In genomic region chr1:15153184-15153841, GRCh38 we compare ENCODE assay signal across 8 cellular contexts. TPM values are rescaled to one million over a fixed set of nuclear protein-coding genes. Genes with fewer than 3 reads are reported as not detected.
DNase-seq lines count a peak whose midpoint lies in the region; ATAC-seq and TF ChIP-seq lines count a peak whose summit lies in the region.

Gene TMEM51, plus strand, starts transcription at chr1:15153747. Its CDS starts 61,341 bp downstream, at chr1:15215088.

- no peak for ATAC-seq in HG03354 (IDR thresholded peaks at IDR 0.05; ENCODE audit: poor library complexity, severe bottlenecking, unreplicated experiment)
- ATAC-seq in GM21367 (IDR thresholded peaks at IDR 0.05; ENCODE audit: unreplicated experiment): no peak

- H3K4me1 Mint-ChIP-seq in activated CD4-positive, alpha-beta memory T cell treated with anti-CD3 and anti-CD28 coated beads, Interleukin-2, amount 10 ng/mL, durations not matched to agents 7 days and 5 days: peaks cover 26% of the 10 kb centered on the region
- peaks cover 32% of the 10 kb centered on the region for H3K4me1 Mint-ChIP-seq in neural crest cell

- POLR2A ChIA-PET in activated CD4-positive, alpha-beta memory T cell treated with anti-CD3 and anti-CD28 coated beads, Interleukin-2, amount 10 ng/mL, durations not matched to agents 7 days and 5 days (lab: Charles Lee): interaction anchor here (0.6 kb wide), 1 partner anchor 120 kb away, joined by 3 read pairs; no protein-coding TSS in a partner anchor

- DNase-seq in NCI-H1417 (lab: John Stamatoyannopoulos, UW) (peak; percentile 21 to 89 (median 86)), NCI-H1417 treated with DMSO at 0.1 percent for 48 hours (lab: John Stamatoyannopoulos, UW) (no peak), NCI-H128 (lab: John Stamatoyannopoulos, UW; ENCODE audit: unreplicated experiment) (peak; percentile 24), globus pallidus (ENCODE audit: low spot score) (peak; percentile 22), neural crest cell (ENCODE audit: low read depth, low spot score) (peak; percentile 71)
- DNase-seq in activated CD4-positive, alpha-beta memory T cell treated with anti-CD3 and anti-CD28 coated beads, Interleukin-2, amount 10 ng/mL, durations not matched to agents 7 days and 5 days: no peak

- H3K27me3 Mint-ChIP-seq in activated CD4-positive, alpha-beta memory T cell treated with anti-CD3 and anti-CD28 coated beads, Interleukin-2, amount 10 ng/mL, durations not matched to agents 7 days and 5 days: peaks cover 60% of the 10 kb centered on the region
- peaks cover 62% of the 10 kb centered on the region for H3K27me3 Mint-ChIP-seq in neural crest cell (ENCODE audit: low read depth)

- peak within 1 kb of the TSS; percentile 32 for H3K4me3 Mint-ChIP-seq in activated CD4-positive, alpha-beta memory T cell treated with anti-CD3 and anti-CD28 coated beads, Interleukin-2, amount 10 ng/mL, durations not matched to agents 7 days and 5 days
- peak within 1 kb of the TSS; percentile 96 for H3K4me3 Mint-ChIP-seq in neural crest cell

- CTCF ChIA-PET in activated CD4-positive, alpha-beta memory T cell treated with anti-CD3 and anti-CD28 coated beads, Interleukin-2, amount 10 ng/mL, durations not matched to agents 7 days and 5 days (lab: Charles Lee): interaction anchor here (1.0 to 1.5 kb wide), 4 partner anchors 12 to 122 kb away, joined by 3 to 11 read pairs (median 4); no protein-coding TSS in a partner anchor

- no peak within 1 kb of the TSS for H3K27ac Mint-ChIP-seq in activated CD4-positive, alpha-beta memory T cell treated with anti-CD3 and anti-CD28 coated beads, Interleukin-2, amount 10 ng/mL, durations not matched to agents 7 days and 5 days
- H3K27ac Mint-ChIP-seq in neural crest cell (ENCODE audit: unreplicated experiment): peak within 1 kb of the TSS; percentile 95

- H3K36me3 Mint-ChIP-seq in activated CD4-positive, alpha-beta memory T cell treated with anti-CD3 and anti-CD28 coated beads, Interleukin-2, amount 10 ng/mL, durations not matched to agents 7 days and 5 days (ENCODE audit: low read depth): peaks cover 3% of the 10 kb centered on the region
- H3K36me3 Mint-ChIP-seq in neural crest cell (ENCODE audit: low read depth): no peaks in the 10 kb centered on the region

- no peak for TF ChIP-seq CTCF in neural crest cell (conservative IDR thresholded peaks at IDR 0.05)

- no peaks in the 10 kb centered on the region for H3K9me3 Mint-ChIP-seq in activated CD4-positive, alpha-beta memory T cell treated with anti-CD3 and anti-CD28 coated beads, Interleukin-2, amount 10 ng/mL, durations not matched to agents 7 days and 5 days
- no peaks in the 10 kb centered on the region for H3K9me3 Mint-ChIP-seq in neural crest cell

RNA-seq across cellular contexts. Expression of gene TMEM51, which starts in this region (rescaled TPM):
- not detected for total RNA-seq in activated CD4-positive, alpha-beta memory T cell treated with anti-CD3 and anti-CD28 coated beads, Interleukin-2, amount 10 ng/mL, durations not matched to agents 7 days and 5 days
- total RNA-seq in neural crest cell: 6.6 and 6.7 TPM in 2 replicates

Comparison
In these comparisons a context has a peak if more than half of its experiments do, and no peak if none do; other contexts are left out.
1. DNase-seq: peak in NCI-H1417 (3 of 3), NCI-H128 (single experiment), globus pallidus (single experiment) and neural crest cell (single experiment); none in NCI-H1417 treated with DMSO at 0.1 percent for 48 hours (single experiment) and activated CD4-positive, alpha-beta memory T cell treated with anti-CD3 and anti-CD28 coated beads, Interleukin-2, amount 10 ng/mL, durations not matched to agents 7 days and 5 days (single experiment).